ENCODE assay signal across 30 cellular contexts in genomic region chr19:48548253-48548911, GRCh38. TPM values are rescaled to one million over a fixed set of nuclear protein-coding genes. Genes with fewer than 3 reads are reported as not detected.
"Had no signal": no experiment of that assay in that cellular context is flagged by ENCODE, and none has a peak within 500 bp of the region (broad histone marks: within the 10 kb centered on the region; RNA-seq: fewer than 3 reads in every experiment).

No MANE protein-coding gene starts in this region.

- FAIRE-seq: keratinocyte had no signal

- H3K4me3 ChIP-seq: colonic mucosa, gastrocnemius medialis, lung, mucosa of descending colon, prostate gland, right atrium auricular region, sigmoid colon, testis, tibial artery had no signal

- H3K27me3 ChIP-seq: colonic mucosa, neutrophil, right atrium auricular region, testis had no signal

- H3K9me3 ChIP-seq: colonic mucosa, gastrocnemius medialis, mucosa of descending colon, neutrophil, prostate gland, right atrium auricular region, sigmoid colon, testis, tibial artery had no signal

- ATAC-seq: esophagus mucosa; gastrocnemius medialis; mucosa of descending colon; natural killer cell treated with Interleukin-12 subunit alpha and Interleukin-12 subunit beta and Interleukin-15 and Interleukin-18, amount 100 ng/mL, for 72 hours; stimulated activated effector memory CD8-positive, alpha-beta T cell treated with anti-CD3 and anti-CD28 coated beads, Interleukin-12 subunit alpha, Interleukin-12 subunit beta, amount 100 ng/mL, for 72 hours had no signal

- H3K4me1 ChIP-seq: right atrium auricular region, sigmoid colon, testis, tibial artery had no signal

- H3K27ac ChIP-seq: colonic mucosa, epithelial cell of prostate, gastrocnemius medialis, neutrophil, prostate gland, right atrium auricular region, sigmoid colon, testis, tibial artery had no signal

- DNase-seq: colonic mucosa; effector CD8-positive, alpha-beta T cell; endodermal cell; foreskin fibroblast; gastrocnemius medialis; head of caudate nucleus; mucosa of descending colon; naive B cell; sigmoid colon; stimulated activated CD4-positive, alpha-beta T cell treated with anti-CD3 and anti-CD28 coated beads, Interleukin-2, amount 100 ng/mL, for 24 hours; stimulated activated CD4-positive, alpha-beta T cell treated with anti-CD3 and anti-CD28 coated beads, Interleukin-4, amount 100 ng/mL, for 24 hours; stimulated activated naive CD4-positive, alpha-beta T cell treated with Interleukin-2 at 50 U/mL for 16 hours; substantia nigra; testis; tibial artery had no signal

- H3K36me3 ChIP-seq: colonic mucosa, gastrocnemius medialis, neutrophil, prostate gland, right atrium auricular region, sigmoid colon, tibial artery had no signal

RNA-seq across cellular contexts. Expression of gene SULT2B1, which starts 3.6 kb away (rescaled TPM):
- total RNA-seq: gastrocnemius medialis; glomerular endothelial cell; liver; natural killer cell treated with Interleukin-12 subunit alpha and Interleukin-12 subunit beta and Interleukin-15 and Interleukin-18, amount 100 ng/mL, for 72 hours; neural crest cell; omental fat pad; right atrium auricular region; skeletal muscle tissue had no signal

RNA-seq across cellular contexts. Expression of gene LMTK3, which starts 36.7 kb away (rescaled TPM):
- total RNA-seq: gastrocnemius medialis, glomerular endothelial cell, skeletal muscle tissue had no signal

RNA-seq across cellular contexts. Expression of gene SPACA4, which starts 58.2 kb away (rescaled TPM):
- total RNA-seq: endodermal cell; gastrocnemius medialis; glomerular endothelial cell; liver; lung; mucosa of descending colon; natural killer cell treated with Interleukin-12 subunit alpha and Interleukin-12 subunit beta and Interleukin-15 and Interleukin-18, amount 100 ng/mL, for 72 hours; neural crest cell; omental fat pad; right atrium auricular region; sigmoid colon; skeletal muscle tissue; urinary bladder had no signal
- polyA plus RNA-seq: liver, urinary bladder had no signal
